Comparison of ENCODE assay signal across 22 cellular contexts in the genomic region with DNA sequence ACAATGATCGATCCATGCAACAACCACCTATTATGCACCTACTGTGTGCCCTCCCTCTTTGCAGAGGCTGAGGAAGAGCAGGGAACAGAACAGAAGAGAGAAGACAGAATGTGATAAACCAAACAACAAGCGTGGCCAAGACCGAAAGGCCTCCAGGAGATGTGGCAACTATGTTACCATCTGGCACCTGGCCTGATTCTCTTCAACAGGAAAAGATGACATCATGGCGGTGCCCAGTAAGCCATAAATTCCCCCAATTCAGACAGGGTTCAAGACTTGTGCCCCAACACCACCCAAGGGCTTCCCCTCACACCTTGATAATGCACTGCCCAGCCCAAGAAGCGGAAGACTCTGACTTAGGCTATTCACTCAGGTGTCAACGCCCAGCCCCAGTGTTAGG. TPM values are rescaled to one million over a fixed set of nuclear protein-coding genes. Genes with fewer than 3 reads are reported as not detected.
A peak's percentile ranks its signal among the peaks of the same experiment; 100 is the strongest.
DNase-seq lines count a peak whose midpoint lies in the region; ATAC-seq and TF ChIP-seq lines count a peak whose summit lies in the region.
"Had no signal": no experiment of that assay in that cellular context is flagged by ENCODE, and none has a peak within 500 bp of the region (broad histone marks: within the 10 kb centered on the region; RNA-seq: fewer than 3 reads in every experiment).

No MANE protein-coding gene starts in this region.

- intact Hi-C loops in heart right ventricle (cut with DNase I), result no loop called here

- H3K4me1 ChIP-seq in HEK293 (ENCODE audit: control insufficient read depth, insufficient read depth, low read length), result peaks cover 5% of the 10 kb centered on the region
- H3K4me1 ChIP-seq in heart right ventricle, result peaks cover 0 to 16% (median 6%) of the 10 kb centered on the region in 9 donors

- H3K36me3 ChIP-seq in HEK293 (ENCODE audit: control insufficient read depth in 2 of 2, insufficient read depth in 1 of 2, low read length in 2 of 2) (peaks cover 0 to 39% of the 10 kb centered on the region in 2 experiments; a peak in 2 of 3 replicates), brain microvascular endothelial cell (replicated peaks) (peaks cover 50% of the 10 kb centered on the region), heart right ventricle (peaks cover 0 to 48% (median 3%) of the 10 kb centered on the region in 9 donors)

- no peaks in the 10 kb centered on the region for H3K27me3 Mint-ChIP-seq in activated T-cell treated with anti-CD3 and anti-CD28 coated beads, Interleukin-2, amount 50 U/mL, for 72 hours (ENCODE audit: low read depth)
- no peaks in the 10 kb centered on the region for H3K27me3 Mint-ChIP-seq in activated T-cell treated with anti-CD3 and anti-CD28 coated beads, Interleukin-2, amount 50 U/mL, for 24 hours

- H3K36me3 Mint-ChIP-seq in activated T-cell treated with anti-CD3 and anti-CD28 coated beads, Interleukin-2, amount 50 U/mL, for 72 hours (ENCODE audit: insufficient read depth in 2 of 2), result peaks cover 15 to 39% of the 10 kb centered on the region in 2 donors
- peaks cover 92% of the 10 kb centered on the region for H3K36me3 Mint-ChIP-seq in activated T-cell treated with anti-CD3 and anti-CD28 coated beads, Interleukin-2, amount 50 U/mL, for 24 hours (ENCODE audit: low read depth)

- no peaks in the 10 kb centered on the region for H3K27me3 ChIP-seq in brain microvascular endothelial cell (replicated peaks)
- no peaks in the 10 kb centered on the region for H3K27me3 ChIP-seq in heart right ventricle
- H3K27me3 ChIP-seq: SJSA1 had no signal

- H3K4me1 Mint-ChIP-seq in activated T-cell treated with anti-CD3 and anti-CD28 coated beads, Interleukin-2, amount 50 U/mL, for 72 hours (ENCODE audit: low read depth), result peaks cover 11% of the 10 kb centered on the region
- H3K4me1 Mint-ChIP-seq in activated T-cell treated with anti-CD3 and anti-CD28 coated beads, Interleukin-2, amount 50 U/mL, for 24 hours (ENCODE audit: low read depth), result peaks cover 25% of the 10 kb centered on the region

- H3K4me3 Mint-ChIP-seq in activated T-cell treated with anti-CD3 and anti-CD28 coated beads, Interleukin-2, amount 50 U/mL, for 72 hours, result no peak overlapping the region
- no peak overlapping the region for H3K4me3 Mint-ChIP-seq in activated T-cell treated with anti-CD3 and anti-CD28 coated beads, Interleukin-2, amount 50 U/mL, for 24 hours
- H3K4me3 Mint-ChIP-seq: CD8-positive, alpha-beta T cell had no signal

- no peaks in the 10 kb centered on the region for H3K9me3 Mint-ChIP-seq in activated T-cell treated with anti-CD3 and anti-CD28 coated beads, Interleukin-2, amount 50 U/mL, for 72 hours
- H3K9me3 Mint-ChIP-seq in activated T-cell treated with anti-CD3 and anti-CD28 coated beads, Interleukin-2, amount 50 U/mL, for 24 hours, result no peaks in the 10 kb centered on the region
- H3K9me3 Mint-ChIP-seq: CD8-positive, alpha-beta T cell had no signal

- H3K27ac Mint-ChIP-seq in activated T-cell treated with anti-CD3 and anti-CD28 coated beads, Interleukin-2, amount 50 U/mL, for 72 hours, result peak overlapping the region; percentile 11
- H3K27ac Mint-ChIP-seq in activated T-cell treated with anti-CD3 and anti-CD28 coated beads, Interleukin-2, amount 50 U/mL, for 24 hours, result no peak overlapping the region
- H3K27ac Mint-ChIP-seq: CD8-positive, alpha-beta T cell had no signal

- H3K4me3 ChIP-seq in HEK293 (ENCODE audit: low read depth, low read length), result no peak overlapping the region
- no peak overlapping the region for H3K4me3 ChIP-seq in brain microvascular endothelial cell (ENCODE audit: low read depth, low read length)
- H3K4me3 ChIP-seq in heart right ventricle, result no peak overlapping the region
- H3K4me3 ChIP-seq: SJSA1 had no signal

- no peak for ATAC-seq in activated T-cell treated with anti-CD3 and anti-CD28 coated beads, Interleukin-2, amount 50 U/mL, for 72 hours (replicated peaks in 1 of 2)
- ATAC-seq in heart right ventricle, result no peak
- ATAC-seq: CD8-positive, alpha-beta T cell; HCT116 had no signal

- no peak for DNase-seq in activated T-cell treated with anti-CD3 and anti-CD28 coated beads, Interleukin-2, amount 50 U/mL, for 72 hours
- no peak for DNase-seq in activated T-cell treated with anti-CD3 and anti-CD28 coated beads, Interleukin-2, amount 50 U/mL, for 24 hours
- DNase-seq in brain microvascular endothelial cell (no peak), iris pigment epithelial cell (ENCODE audit: low read depth) (peak; percentile 22), heart right ventricle (no peak), 8988T (no peak)
- DNase-seq: AML-193; C1 segment of cervical spinal cord; CD8-positive, alpha-beta T cell; DND-41; GOT3; Kasumi-1; MM.1S; NCI-H1048; NCI-H1417 treated with DMSO at 0.1 percent for 48 hours; NCI-H187; NCI-H446; NCI-H526 treated with DMSO at 0.1 percent for 48 hours; OCI-M1 had no signal

- no peaks in the 10 kb centered on the region for H3K9me3 ChIP-seq in HEK293 (ENCODE audit: control insufficient read depth, insufficient read depth, low read depth, low read length)
- H3K9me3 ChIP-seq in heart right ventricle, result no peaks in the 10 kb centered on the region
- H3K9me3 ChIP-seq: SJSA1 had no signal

- CTCF ChIA-PET in HEK293 (lab: Yijun Ruan, JAX), result no interaction called here

- no peak for TF ChIP-seq CTCF in HEK293 (tag by site-specific recombination; IDR thresholded peaks at IDR 0.05)
- TF ChIP-seq CTCF in brain microvascular endothelial cell (IDR thresholded peaks at IDR 0.05; ENCODE audit: low read depth, low read length, missing control alignments), result no peak
- TF ChIP-seq CTCF in heart right ventricle (IDR thresholded peaks at IDR 0.05), result no peak

- 97 to 98% methylated on average over 6 of the region's 6 CpGs for WGBS in heart right ventricle, 2 donors

- POLR2A ChIA-PET in HEK293 (lab: Yijun Ruan, JAX), result no interaction called here

- no peak overlapping the region for H3K27ac ChIP-seq in HEK293 (ENCODE audit: extremely low read depth, low read depth, low read length)
- H3K27ac ChIP-seq in brain microvascular endothelial cell, result peak overlapping the region; percentile 62
- no peak overlapping the region for H3K27ac ChIP-seq in heart right ventricle
- H3K27ac ChIP-seq: SJSA1 had no signal

- in situ Hi-C loops in brain microvascular endothelial cell (cut with HindIII; ENCODE audit: low pct_ligation_motif_present, low sequenced_read_pairs), result no loop called here

TF ChIP-seq in HEK293, 187 proteins besides CTCF, POLR2A, EP300 and RAD21:
- TF ChIP-seq ZSCAN16 (tag by site-specific recombination; IDR thresholded peaks at IDR 0.05), result no peak
- TF ChIP-seq SCRT2 (tag by site-specific recombination; IDR thresholded peaks at IDR 0.05), result 0 out of 2 replicates have a peak, but pooled peaks have one; percentile 18
- TF ChIP-seq, protein P1, sequence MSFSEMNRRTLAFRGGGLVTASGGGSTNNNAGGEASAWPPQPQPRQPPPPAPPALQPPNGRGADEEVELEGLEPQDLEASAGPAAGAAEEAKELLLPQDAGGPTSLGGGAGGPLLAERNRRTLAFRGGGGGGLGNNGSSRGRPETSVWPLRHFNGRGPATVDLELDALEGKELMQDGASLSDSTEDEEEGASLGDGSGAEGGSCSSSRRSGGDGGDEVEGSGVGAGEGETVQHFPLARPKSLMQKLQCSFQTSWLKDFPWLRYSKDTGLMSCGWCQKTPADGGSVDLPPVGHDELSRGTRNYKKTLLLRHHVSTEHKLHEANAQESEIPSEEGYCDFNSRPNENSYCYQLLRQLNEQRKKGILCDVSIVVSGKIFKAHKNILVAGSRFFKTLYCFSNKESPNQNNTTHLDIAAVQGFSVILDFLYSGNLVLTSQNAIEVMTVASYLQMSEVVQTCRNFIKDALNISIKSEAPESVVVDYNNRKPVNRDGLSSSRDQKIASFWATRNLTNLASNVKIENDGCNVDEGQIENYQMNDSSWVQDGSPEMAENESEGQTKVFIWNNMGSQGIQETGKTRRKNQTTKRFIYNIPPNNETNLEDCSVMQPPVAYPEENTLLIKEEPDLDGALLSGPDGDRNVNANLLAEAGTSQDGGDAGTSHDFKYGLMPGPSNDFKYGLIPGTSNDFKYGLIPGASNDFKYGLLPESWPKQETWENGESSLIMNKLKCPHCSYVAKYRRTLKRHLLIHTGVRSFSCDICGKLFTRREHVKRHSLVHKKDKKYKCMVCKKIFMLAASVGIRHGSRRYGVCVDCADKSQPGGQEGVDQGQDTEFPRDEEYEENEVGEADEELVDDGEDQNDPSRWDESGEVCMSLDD (tag by site-specific recombination; IDR thresholded peaks at IDR 0.05), result 0 out of 2 replicates have a peak, but pooled peaks have one; percentile 25

RNA-seq across cellular contexts. Expression of a gene that starts 44.3 kb away (rescaled TPM):
- total RNA-seq in activated T-cell treated with anti-CD3 and anti-CD28 coated beads, Interleukin-2, amount 50 U/mL, for 72 hours, result 100 to 1,000 TPM; 191 to 193 TPM
- total RNA-seq in heart right ventricle, result 10 to 100 TPM; 11.4 to 29.2 (median 17.4) TPM
- polyA plus RNA-seq in heart right ventricle, result 10 to 100 TPM in 1 of 2 donors, 1 to 10 TPM in 1; 3.8 to 18.7 TPM

Comparison
In these comparisons a context has a peak if more than half of its experiments do, and no peak if none do; other contexts are left out.
1. RNA of a gene that starts 44.3 kb away (total RNA-seq): 191 to 193 TPM in activated T-cell treated with anti-CD3 and anti-CD28 coated beads, Interleukin-2, amount 50 U/mL, for 72 hours; 11.4 to 29.2 TPM in heart right ventricle; every median in the first group is over 4 times any median in the second.